Comparison of ENCODE assay signal across 1 cellular context in genomic region chr17:62626719-62627218, GRCh38.
TF ChIP-seq lines count a peak whose summit lies in the region.

No MANE protein-coding gene starts in this region.

TF ChIP-seq in SK-N-SH, 30 proteins besides CTCF, POLR2A, EP300 and RAD21 (continued from another document):
- TF ChIP-seq, protein P1, sequence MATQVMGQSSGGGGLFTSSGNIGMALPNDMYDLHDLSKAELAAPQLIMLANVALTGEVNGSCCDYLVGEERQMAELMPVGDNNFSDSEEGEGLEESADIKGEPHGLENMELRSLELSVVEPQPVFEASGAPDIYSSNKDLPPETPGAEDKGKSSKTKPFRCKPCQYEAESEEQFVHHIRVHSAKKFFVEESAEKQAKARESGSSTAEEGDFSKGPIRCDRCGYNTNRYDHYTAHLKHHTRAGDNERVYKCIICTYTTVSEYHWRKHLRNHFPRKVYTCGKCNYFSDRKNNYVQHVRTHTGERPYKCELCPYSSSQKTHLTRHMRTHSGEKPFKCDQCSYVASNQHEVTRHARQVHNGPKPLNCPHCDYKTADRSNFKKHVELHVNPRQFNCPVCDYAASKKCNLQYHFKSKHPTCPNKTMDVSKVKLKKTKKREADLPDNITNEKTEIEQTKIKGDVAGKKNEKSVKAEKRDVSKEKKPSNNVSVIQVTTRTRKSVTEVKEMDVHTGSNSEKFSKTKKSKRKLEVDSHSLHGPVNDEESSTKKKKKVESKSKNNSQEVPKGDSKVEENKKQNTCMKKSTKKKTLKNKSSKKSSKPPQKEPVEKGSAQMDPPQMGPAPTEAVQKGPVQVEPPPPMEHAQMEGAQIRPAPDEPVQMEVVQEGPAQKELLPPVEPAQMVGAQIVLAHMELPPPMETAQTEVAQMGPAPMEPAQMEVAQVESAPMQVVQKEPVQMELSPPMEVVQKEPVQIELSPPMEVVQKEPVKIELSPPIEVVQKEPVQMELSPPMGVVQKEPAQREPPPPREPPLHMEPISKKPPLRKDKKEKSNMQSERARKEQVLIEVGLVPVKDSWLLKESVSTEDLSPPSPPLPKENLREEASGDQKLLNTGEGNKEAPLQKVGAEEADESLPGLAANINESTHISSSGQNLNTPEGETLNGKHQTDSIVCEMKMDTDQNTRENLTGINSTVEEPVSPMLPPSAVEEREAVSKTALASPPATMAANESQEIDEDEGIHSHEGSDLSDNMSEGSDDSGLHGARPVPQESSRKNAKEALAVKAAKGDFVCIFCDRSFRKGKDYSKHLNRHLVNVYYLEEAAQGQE (IDR thresholded peaks at IDR 0.05; ENCODE audit: low read depth, low read length) = no peak
- TF ChIP-seq, protein P2, sequence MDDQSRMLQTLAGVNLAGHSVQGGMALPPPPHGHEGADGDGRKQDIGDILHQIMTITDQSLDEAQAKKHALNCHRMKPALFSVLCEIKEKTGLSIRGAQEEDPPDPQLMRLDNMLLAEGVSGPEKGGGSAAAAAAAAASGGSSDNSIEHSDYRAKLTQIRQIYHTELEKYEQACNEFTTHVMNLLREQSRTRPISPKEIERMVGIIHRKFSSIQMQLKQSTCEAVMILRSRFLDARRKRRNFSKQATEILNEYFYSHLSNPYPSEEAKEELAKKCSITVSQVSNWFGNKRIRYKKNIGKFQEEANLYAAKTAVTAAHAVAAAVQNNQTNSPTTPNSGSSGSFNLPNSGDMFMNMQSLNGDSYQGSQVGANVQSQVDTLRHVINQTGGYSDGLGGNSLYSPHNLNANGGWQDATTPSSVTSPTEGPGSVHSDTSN (IDR thresholded peaks at IDR 0.05) = 0 out of 2 replicates have a peak, but pooled peaks have one; percentile 20
- TF ChIP-seq, protein P3, sequence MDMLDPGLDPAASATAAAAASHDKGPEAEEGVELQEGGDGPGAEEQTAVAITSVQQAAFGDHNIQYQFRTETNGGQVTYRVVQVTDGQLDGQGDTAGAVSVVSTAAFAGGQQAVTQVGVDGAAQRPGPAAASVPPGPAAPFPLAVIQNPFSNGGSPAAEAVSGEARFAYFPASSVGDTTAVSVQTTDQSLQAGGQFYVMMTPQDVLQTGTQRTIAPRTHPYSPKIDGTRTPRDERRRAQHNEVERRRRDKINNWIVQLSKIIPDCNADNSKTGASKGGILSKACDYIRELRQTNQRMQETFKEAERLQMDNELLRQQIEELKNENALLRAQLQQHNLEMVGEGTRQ (IDR thresholded peaks at IDR 0.05; ENCODE audit: borderline replicate concordance, low read depth, low read length) = no peak
- TF ChIP-seq, protein P4, sequence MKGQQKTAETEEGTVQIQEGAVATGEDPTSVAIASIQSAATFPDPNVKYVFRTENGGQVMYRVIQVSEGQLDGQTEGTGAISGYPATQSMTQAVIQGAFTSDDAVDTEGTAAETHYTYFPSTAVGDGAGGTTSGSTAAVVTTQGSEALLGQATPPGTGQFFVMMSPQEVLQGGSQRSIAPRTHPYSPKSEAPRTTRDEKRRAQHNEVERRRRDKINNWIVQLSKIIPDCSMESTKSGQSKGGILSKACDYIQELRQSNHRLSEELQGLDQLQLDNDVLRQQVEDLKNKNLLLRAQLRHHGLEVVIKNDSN (IDR thresholded peaks at IDR 0.05; ENCODE audit: borderline replicate concordance, low read depth) = no peak
- peak; percentile 17; the same call in 1 of the 2 replicates for TF ChIP-seq TAF1 (IDR thresholded peaks at IDR 0.05; ENCODE audit: borderline replicate concordance, low read depth, low read length)
- 0 out of 2 replicates have a peak, but pooled peaks have one; percentile 24 for TF ChIP-seq SIN3A (IDR thresholded peaks at IDR 0.05; ENCODE audit: borderline replicate concordance, low read depth, low read length)
- no peak for TF ChIP-seq YY1 (IDR thresholded peaks at IDR 0.05; ENCODE audit: low read depth)
- TF ChIP-seq CHD2 (IDR thresholded peaks at IDR 0.05; ENCODE audit: low read length, partially characterized antibody) = peak; percentile 93
- TF ChIP-seq RXRA (IDR thresholded peaks at IDR 0.05; ENCODE audit: borderline replicate concordance, low read depth) = no peak
- peak; percentile 38; the same call in 1 of the 2 replicates for TF ChIP-seq POLR2AphosphoS5 (IDR thresholded peaks at IDR 0.05; ENCODE audit: low read depth, low read length)
- no peak for TF ChIP-seq EZH2phosphoT487 (IDR thresholded peaks at IDR 0.05; ENCODE audit: borderline replicate concordance, low read depth)
- no peak for TF ChIP-seq SMC3 (IDR thresholded peaks at IDR 0.05; ENCODE audit: low read depth, low read length)
- TF ChIP-seq, protein P5, sequence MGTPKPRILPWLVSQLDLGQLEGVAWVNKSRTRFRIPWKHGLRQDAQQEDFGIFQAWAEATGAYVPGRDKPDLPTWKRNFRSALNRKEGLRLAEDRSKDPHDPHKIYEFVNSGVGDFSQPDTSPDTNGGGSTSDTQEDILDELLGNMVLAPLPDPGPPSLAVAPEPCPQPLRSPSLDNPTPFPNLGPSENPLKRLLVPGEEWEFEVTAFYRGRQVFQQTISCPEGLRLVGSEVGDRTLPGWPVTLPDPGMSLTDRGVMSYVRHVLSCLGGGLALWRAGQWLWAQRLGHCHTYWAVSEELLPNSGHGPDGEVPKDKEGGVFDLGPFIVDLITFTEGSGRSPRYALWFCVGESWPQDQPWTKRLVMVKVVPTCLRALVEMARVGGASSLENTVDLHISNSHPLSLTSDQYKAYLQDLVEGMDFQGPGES (IDR thresholded peaks at IDR 0.05; ENCODE audit: low read depth, low read length) = no peak
- no peak for TF ChIP-seq RFX5 (IDR thresholded peaks at IDR 0.05; ENCODE audit: low read length)
